ENCODE assay signal across 1 cellular context in the genomic region with DNA sequence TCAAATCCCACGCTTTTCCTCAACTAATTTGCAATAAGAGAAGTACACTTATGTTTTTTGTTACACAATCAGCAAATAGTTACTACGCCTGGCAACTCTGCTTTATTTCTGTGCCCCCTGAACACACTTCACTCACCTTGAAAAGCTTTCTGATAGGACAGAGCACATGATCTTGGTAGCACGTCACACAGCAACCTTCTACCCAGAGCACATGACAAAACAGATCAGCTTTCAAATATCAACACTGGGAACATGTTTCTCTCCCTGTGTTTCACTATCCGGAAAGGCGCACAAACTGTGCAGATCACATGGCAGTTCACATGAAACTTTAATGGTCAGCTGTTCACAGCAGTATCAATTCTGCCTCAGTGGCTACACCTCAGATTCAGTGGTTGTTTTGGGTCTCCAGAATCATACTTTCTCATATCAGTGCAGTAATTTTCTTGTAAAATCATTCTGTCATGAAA.
TF ChIP-seq lines count a peak whose summit lies in the region.

No MANE protein-coding gene starts in this region.

TF ChIP-seq in HepG2, 621 proteins besides CTCF, POLR2A, EP300 and RAD21 (continued from another document):
- TF ChIP-seq AGO2 (optimal IDR thresholded peaks at IDR 0.05; ENCODE audit: low read depth, low read length), result no peak
- peak; percentile 88 for TF ChIP-seq FOXK2 (IDR thresholded peaks at IDR 0.05)
- TF ChIP-seq, protein P1, sequence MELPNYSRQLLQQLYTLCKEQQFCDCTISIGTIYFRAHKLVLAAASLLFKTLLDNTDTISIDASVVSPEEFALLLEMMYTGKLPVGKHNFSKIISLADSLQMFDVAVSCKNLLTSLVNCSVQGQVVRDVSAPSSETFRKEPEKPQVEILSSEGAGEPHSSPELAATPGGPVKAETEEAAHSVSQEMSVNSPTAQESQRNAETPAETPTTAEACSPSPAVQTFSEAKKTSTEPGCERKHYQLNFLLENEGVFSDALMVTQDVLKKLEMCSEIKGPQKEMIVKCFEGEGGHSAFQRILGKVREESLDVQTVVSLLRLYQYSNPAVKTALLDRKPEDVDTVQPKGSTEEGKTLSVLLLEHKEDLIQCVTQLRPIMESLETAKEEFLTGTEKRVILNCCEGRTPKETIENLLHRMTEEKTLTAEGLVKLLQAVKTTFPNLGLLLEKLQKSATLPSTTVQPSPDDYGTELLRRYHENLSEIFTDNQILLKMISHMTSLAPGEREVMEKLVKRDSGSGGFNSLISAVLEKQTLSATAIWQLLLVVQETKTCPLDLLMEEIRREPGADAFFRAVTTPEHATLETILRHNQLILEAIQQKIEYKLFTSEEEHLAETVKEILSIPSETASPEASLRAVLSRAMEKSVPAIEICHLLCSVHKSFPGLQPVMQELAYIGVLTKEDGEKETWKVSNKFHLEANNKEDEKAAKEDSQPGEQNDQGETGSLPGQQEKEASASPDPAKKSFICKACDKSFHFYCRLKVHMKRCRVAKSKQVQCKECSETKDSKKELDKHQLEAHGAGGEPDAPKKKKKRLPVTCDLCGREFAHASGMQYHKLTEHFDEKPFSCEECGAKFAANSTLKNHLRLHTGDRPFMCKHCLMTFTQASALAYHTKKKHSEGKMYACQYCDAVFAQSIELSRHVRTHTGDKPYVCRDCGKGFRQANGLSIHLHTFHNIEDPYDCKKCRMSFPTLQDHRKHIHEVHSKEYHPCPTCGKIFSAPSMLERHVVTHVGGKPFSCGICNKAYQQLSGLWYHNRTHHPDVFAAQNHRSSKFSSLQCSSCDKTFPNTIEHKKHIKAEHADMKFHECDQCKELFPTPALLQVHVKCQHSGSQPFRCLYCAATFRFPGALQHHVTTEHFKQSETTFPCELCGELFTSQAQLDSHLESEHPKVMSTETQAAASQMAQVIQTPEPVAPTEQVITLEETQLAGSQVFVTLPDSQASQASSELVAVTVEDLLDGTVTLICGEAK (IDR thresholded peaks at IDR 0.05), result no peak
- TF ChIP-seq, protein P1 (CRISPR knock-in tag; IDR thresholded peaks at IDR 0.05), result peak; percentile 19; the same call in 1 of the 2 replicates
- TF ChIP-seq HDAC2 (CRISPR knock-in tag; IDR thresholded peaks at IDR 0.05), result peak; percentile 40; the same call in 1 of the 2 replicates
- 0 out of 2 replicates have a peak, but pooled peaks have one; percentile 27 for TF ChIP-seq ZNF761 (CRISPR knock-in tag; conservative IDR thresholded peaks at IDR 0.05)
- no peak for TF ChIP-seq ZNF709 (CRISPR knock-in tag; IDR thresholded peaks at IDR 0.05)
- TF ChIP-seq FOXA1 (IDR thresholded peaks at IDR 0.05), result no peak
- 0 out of 2 replicates have a peak, but pooled peaks have one; percentile 22 for TF ChIP-seq FOXA1 (CRISPR knock-in tag; IDR thresholded peaks at IDR 0.05)
- peak; percentile 53; the same call in 1 of the 2 replicates for TF ChIP-seq CEBPB (IDR thresholded peaks at IDR 0.05; ENCODE audit: borderline replicate concordance, low read depth, low read length)
- TF ChIP-seq TBX2 (CRISPR knock-in tag; IDR thresholded peaks at IDR 0.05; ENCODE audit: borderline replicate concordance), result peak; percentile 24; the same call in 1 of the 2 replicates
- TF ChIP-seq, protein P2, sequence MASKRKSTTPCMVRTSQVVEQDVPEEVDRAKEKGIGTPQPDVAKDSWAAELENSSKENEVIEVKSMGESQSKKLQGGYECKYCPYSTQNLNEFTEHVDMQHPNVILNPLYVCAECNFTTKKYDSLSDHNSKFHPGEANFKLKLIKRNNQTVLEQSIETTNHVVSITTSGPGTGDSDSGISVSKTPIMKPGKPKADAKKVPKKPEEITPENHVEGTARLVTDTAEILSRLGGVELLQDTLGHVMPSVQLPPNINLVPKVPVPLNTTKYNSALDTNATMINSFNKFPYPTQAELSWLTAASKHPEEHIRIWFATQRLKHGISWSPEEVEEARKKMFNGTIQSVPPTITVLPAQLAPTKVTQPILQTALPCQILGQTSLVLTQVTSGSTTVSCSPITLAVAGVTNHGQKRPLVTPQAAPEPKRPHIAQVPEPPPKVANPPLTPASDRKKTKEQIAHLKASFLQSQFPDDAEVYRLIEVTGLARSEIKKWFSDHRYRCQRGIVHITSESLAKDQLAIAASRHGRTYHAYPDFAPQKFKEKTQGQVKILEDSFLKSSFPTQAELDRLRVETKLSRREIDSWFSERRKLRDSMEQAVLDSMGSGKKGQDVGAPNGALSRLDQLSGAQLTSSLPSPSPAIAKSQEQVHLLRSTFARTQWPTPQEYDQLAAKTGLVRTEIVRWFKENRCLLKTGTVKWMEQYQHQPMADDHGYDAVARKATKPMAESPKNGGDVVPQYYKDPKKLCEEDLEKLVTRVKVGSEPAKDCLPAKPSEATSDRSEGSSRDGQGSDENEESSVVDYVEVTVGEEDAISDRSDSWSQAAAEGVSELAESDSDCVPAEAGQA (IDR thresholded peaks at IDR 0.05; ENCODE audit: low read depth), result no peak
- TF ChIP-seq, protein P2 (CRISPR knock-in tag; IDR thresholded peaks at IDR 0.05; ENCODE audit: borderline replicate concordance), result no peak
- TF ChIP-seq FOXK1 (CRISPR knock-in tag; IDR thresholded peaks at IDR 0.05; ENCODE audit: borderline replicate concordance, low read depth), result peak; percentile 81; the same call in 1 of the 2 replicates
- peak; percentile 94 for TF ChIP-seq SAP130 (CRISPR knock-in tag; IDR thresholded peaks at IDR 0.05; ENCODE audit: low read depth)
- TF ChIP-seq IRF2 (CRISPR knock-in tag; IDR thresholded peaks at IDR 0.05), result peak; percentile 46; the same call in 1 of the 2 replicates
- no peak for TF ChIP-seq CENPX (CRISPR knock-in tag; IDR thresholded peaks at IDR 0.05)
